In genomic region chr12:51533799-51534198, GRCh38 we compare ENCODE assay signal across 11 cellular contexts. TPM values are rescaled to one million over a fixed set of nuclear protein-coding genes. Genes with fewer than 3 reads are reported as not detected.
DNase-seq lines count a peak whose midpoint lies in the region; ATAC-seq and TF ChIP-seq lines count a peak whose summit lies in the region.
"Had no signal": no experiment of that assay in that cellular context is flagged by ENCODE, and none has a peak within 500 bp of the region (broad histone marks: within the 10 kb centered on the region; RNA-seq: fewer than 3 reads in every experiment).

No MANE protein-coding gene starts in this region.

- no peak overlapping the region for H3K9ac ChIP-seq in PC-3 (ENCODE audit: low read length)

- H3K27ac Mint-ChIP-seq in GM23338 = no peak overlapping the region
- no peak overlapping the region for H3K27ac Mint-ChIP-seq in activated CD8-positive, alpha-beta memory T cell treated with anti-CD3 and anti-CD28 coated beads, Interleukin-2, amount 10 ng/mL, durations not matched to agents 7 days and 5 days
- H3K27ac Mint-ChIP-seq: CD4-positive, CD25-positive, alpha-beta regulatory T cell; stimulated activated naive CD8-positive, alpha-beta T cell treated with anti-CD3 and anti-CD28 coated beads, Interleukin-15, Interleukin-2, amounts not matched to agents 100 ng/mL and 50 ng/mL, for 24 hours had no signal

- H3K27me3 ChIP-seq in A673 (replicated peaks; ENCODE audit: insufficient read depth, low read depth, low read length, poor library complexity) (peaks cover 2% of the 10 kb centered on the region), GM23338 (ENCODE audit: insufficient read depth) (no peaks in the 10 kb centered on the region), PC-3 (ENCODE audit: low read length) (no peaks in the 10 kb centered on the region)

- peak; percentile 11 for DNase-seq in A673 (ENCODE audit: low spot score)
- peak; percentile 54 for DNase-seq in GM23338 (ENCODE audit: low spot score)
- peak; percentile 29 for DNase-seq in PC-3
- peak; percentile 19 for DNase-seq in fibroblast of the aortic adventitia (ENCODE audit: low read depth)
- no peak for DNase-seq in activated CD8-positive, alpha-beta memory T cell treated with anti-CD3 and anti-CD28 coated beads, Interleukin-2, amount 10 ng/mL, durations not matched to agents 7 days and 5 days
- DNase-seq in central memory CD4-positive, alpha-beta T cell = no peak
- DNase-seq: activated naive CD4-positive, alpha-beta T cell treated with anti-CD3 and anti-CD28 coated beads, Interleukin-2, amount 50 U/mL, for 16 hours; CD4-positive, CD25-positive, alpha-beta regulatory T cell had no signal

- CTCF ChIA-PET in A673 (lab: Charles Lee) = interaction anchor here (0.5 to 1.7 kb wide), 5 partner anchors 22 to 341 kb away, joined by 3 to 12 read pairs (median 4); no protein-coding TSS in a partner anchor
- CTCF ChIA-PET in PC-3 (lab: Charles Lee) = interaction anchor here (0.6 to 0.9 kb wide), 3 partner anchors 142 to 290 kb away, joined by 3 to 6 read pairs (median 5); no protein-coding TSS in a partner anchor
- CTCF ChIA-PET in activated CD8-positive, alpha-beta memory T cell treated with anti-CD3 and anti-CD28 coated beads, Interleukin-2, amount 10 ng/mL, durations not matched to agents 7 days and 5 days (lab: Charles Lee) = interaction anchor here (0.7 to 4.8 kb wide), 3 partner anchors 15 to 112 kb away, joined by 3 to 136 read pairs (median 4); partner anchors contain the start of gene SLC4A8

- H3K36me3 ChIP-seq in A673 (ENCODE audit: insufficient read depth, low read length, poor library complexity, severe bottlenecking) (no peaks in the 10 kb centered on the region), GM23338 (ENCODE audit: insufficient read depth) (no peaks in the 10 kb centered on the region; the same call in 1 of the 2 replicates), PC-3 (ENCODE audit: low read depth, low read length) (no peaks in the 10 kb centered on the region)

- H3K9me2 ChIP-seq in GM23338 (ENCODE audit: insufficient read depth) = no peaks in the 10 kb centered on the region
- no peaks in the 10 kb centered on the region for H3K9me2 ChIP-seq in PC-3 (replicated peaks; ENCODE audit: low read length)

- H3K27ac ChIP-seq in A673 (ENCODE audit: low read depth, low read length, poor library complexity, severe bottlenecking) (no peak overlapping the region), GM23338 (ENCODE audit: low read depth) (no peak overlapping the region), PC-3 (ENCODE audit: low read length) (no peak overlapping the region)

- TF ChIP-seq CTCF in A673 (conservative IDR thresholded peaks at IDR 0.05; ENCODE audit: low read depth, low read length) = peak; percentile 31; the same call in 1 of the 2 replicates
- TF ChIP-seq CTCF in GM23338 (conservative IDR thresholded peaks at IDR 0.05; ENCODE audit: low read depth in 2 of 2) = peak; percentile 55 to 60
- TF ChIP-seq CTCF in PC-3 (conservative IDR thresholded peaks at IDR 0.05; ENCODE audit: low read depth, low read length) = peak; percentile 44; the same call in 1 of the 2 replicates
- TF ChIP-seq CTCF in fibroblast of the aortic adventitia (IDR thresholded peaks at IDR 0.05; ENCODE audit: insufficient read depth, low read length) = no peak

- H2AFZ ChIP-seq in GM23338 (no peak overlapping the region), PC-3 (ENCODE audit: low read length) (peak overlapping the region; percentile 9; the same call in 1 of the 2 replicates)

- H3K4me2 ChIP-seq in GM23338 (no peak overlapping the region), PC-3 (ENCODE audit: low read length) (peak overlapping the region; percentile 78; the same call in 1 of the 2 replicates)

- H3K9me3 ChIP-seq in A673 (ENCODE audit: low read depth, low read length, poor library complexity, severe bottlenecking) = no peaks in the 10 kb centered on the region
- no peaks in the 10 kb centered on the region for H3K9me3 ChIP-seq in PC-3 (ENCODE audit: low read length)

- H3F3A ChIP-seq in GM23338 (replicated peaks; ENCODE audit: low read depth) (0 out of 2 replicates have a peak, but pooled peaks cover 3% of the 10 kb centered on the region), PC-3 (ENCODE audit: low read length, unreplicated experiment) (no peaks in the 10 kb centered on the region)

- BruUV-seq in A673 (replicated peaks; lab: Mats Ljungman, UMichigan) = no TSS peak
- BruUV-seq in PC-3 (replicated peaks; lab: Mats Ljungman, UMichigan) = no TSS peak

- no peaks in the 10 kb centered on the region for H3K36me3 Mint-ChIP-seq in GM23338 (ENCODE audit: low read depth)
- H3K36me3 Mint-ChIP-seq in activated CD8-positive, alpha-beta memory T cell treated with anti-CD3 and anti-CD28 coated beads, Interleukin-2, amount 10 ng/mL, durations not matched to agents 7 days and 5 days = no peaks in the 10 kb centered on the region
- H3K36me3 Mint-ChIP-seq: CD4-positive, CD25-positive, alpha-beta regulatory T cell had no signal

- H4K20me1 ChIP-seq in GM23338 (replicated peaks; ENCODE audit: insufficient read depth) (no peaks in the 10 kb centered on the region), PC-3 (ENCODE audit: low read length) (no peaks in the 10 kb centered on the region)

- peaks cover 10% of the 10 kb centered on the region for H3K27me3 Mint-ChIP-seq in GM23338 (ENCODE audit: insufficient read depth, low read depth, poor library complexity)
- peaks cover 34% of the 10 kb centered on the region for H3K27me3 Mint-ChIP-seq in activated CD8-positive, alpha-beta memory T cell treated with anti-CD3 and anti-CD28 coated beads, Interleukin-2, amount 10 ng/mL, durations not matched to agents 7 days and 5 days

- ATAC-seq in GM23338 (no peak; the same call in 2 of the 3 replicates), PC-3 (no peak), HG03135 (IDR thresholded peaks at IDR 0.05; ENCODE audit: unreplicated experiment) (no peak), GM21717 (IDR thresholded peaks at IDR 0.05; ENCODE audit: unreplicated experiment) (no peak)
- ATAC-seq in activated CD8-positive, alpha-beta memory T cell treated with anti-CD3 and anti-CD28 coated beads, Interleukin-2, amount 10 ng/mL, durations not matched to agents 7 days and 5 days = no peak

- no peaks in the 10 kb centered on the region for H3K9me3 Mint-ChIP-seq in GM23338
- no peaks in the 10 kb centered on the region for H3K9me3 Mint-ChIP-seq in activated CD8-positive, alpha-beta memory T cell treated with anti-CD3 and anti-CD28 coated beads, Interleukin-2, amount 10 ng/mL, durations not matched to agents 7 days and 5 days (ENCODE audit: low read depth)
- H3K9me3 Mint-ChIP-seq: CD4-positive, CD25-positive, alpha-beta regulatory T cell; stimulated activated naive CD8-positive, alpha-beta T cell treated with anti-CD3 and anti-CD28 coated beads, Interleukin-15, Interleukin-2, amounts not matched to agents 100 ng/mL and 50 ng/mL, for 24 hours had no signal

- POLR2A ChIA-PET in A673 (lab: Charles Lee; ENCODE audit: low non-redundant PET) = no interaction called here
- POLR2A ChIA-PET in PC-3 (lab: Charles Lee; ENCODE audit: unreplicated experiment) = no interaction called here

- H3K4me1 ChIP-seq in A673 (ENCODE audit: insufficient read depth, low read length, poor library complexity, severe bottlenecking) (no peaks in the 10 kb centered on the region), GM23338 (ENCODE audit: insufficient read depth) (peaks cover 15% of the 10 kb centered on the region), PC-3 (ENCODE audit: insufficient read depth, low read length) (peaks cover 35% of the 10 kb centered on the region)

- H3K4me3 ChIP-seq in A673 (ENCODE audit: low read depth, low read length, poor library complexity, severe bottlenecking) (no peak overlapping the region), GM23338 (no peak overlapping the region), PC-3 (ENCODE audit: low read length) (no peak overlapping the region), fibroblast of the aortic adventitia (ENCODE audit: low read depth, low read length) (no peak overlapping the region)

- intact Hi-C loops in A673 (cut with micrococcal nuclease; ENCODE audit: unreplicated experiment) (loop anchor here (2.0 to 10.0 kb wide), 3 partner anchors 144 to 341 kb away; no protein-coding TSS in a partner anchor), PC-3 (cut with micrococcal nuclease) (loop anchor here (2.0 kb wide), 2 partner anchors 55 to 287 kb away; no protein-coding TSS in a partner anchor)

- H3K79me2 ChIP-seq in GM23338 (replicated peaks; ENCODE audit: insufficient read depth) = no peaks in the 10 kb centered on the region
- no peaks in the 10 kb centered on the region for H3K79me2 ChIP-seq in PC-3 (ENCODE audit: low read length)

- peak overlapping the region; percentile 11; the same call in 1 of the 3 replicates for H3K4me3 Mint-ChIP-seq in GM23338
- H3K4me3 Mint-ChIP-seq in activated CD8-positive, alpha-beta memory T cell treated with anti-CD3 and anti-CD28 coated beads, Interleukin-2, amount 10 ng/mL, durations not matched to agents 7 days and 5 days = no peak overlapping the region
- H3K4me3 Mint-ChIP-seq: CD4-positive, CD25-positive, alpha-beta regulatory T cell; stimulated activated naive CD8-positive, alpha-beta T cell treated with anti-CD3 and anti-CD28 coated beads, Interleukin-15, Interleukin-2, amounts not matched to agents 100 ng/mL and 50 ng/mL, for 24 hours had no signal

- H3K4me1 Mint-ChIP-seq in GM23338 = peaks cover 36% of the 10 kb centered on the region
- H3K4me1 Mint-ChIP-seq in activated CD8-positive, alpha-beta memory T cell treated with anti-CD3 and anti-CD28 coated beads, Interleukin-2, amount 10 ng/mL, durations not matched to agents 7 days and 5 days = peaks cover 7% of the 10 kb centered on the region

TF ChIP-seq in GM23338, 12 proteins besides CTCF, POLR2A, EP300 and RAD21 (continues in another document):
- TF ChIP-seq ZNF114 (CRISPR knock-in tag; IDR thresholded peaks at IDR 0.05) (no peak), JUNB (IDR thresholded peaks at IDR 0.05; ENCODE audit: unreplicated experiment) (no peak), ETS1 (IDR thresholded peaks at IDR 0.05) (no peak)

RNA-seq across cellular contexts. Expression of gene SCN8A, which starts 57.2 kb away (rescaled TPM):
- 5.4 and 5.5 TPM in 2 replicates for total RNA-seq in A673 (2021)
- 10.0 and 23.9 TPM in 2 replicates for total RNA-seq in GM23338 (2014; rRNA removed; shearing (Covaris generic))
- polyA plus RNA-seq in GM23338 (2016; fragmentation: Nextera tagmentation; extraction: Ambion mirVana) = 2.9 and 4.6 TPM in 2 replicates
- total RNA-seq in PC-3 (2014; rRNA removed) = 10.7 and 12.7 TPM in 2 replicates
- total RNA-seq in fibroblast of the aortic adventitia (ENCODE audit: low replicate concordance) = 7.9 and 17.2 TPM in 2 replicates
- 1 to 10 TPM; 1.3 to 2.3 TPM for total RNA-seq in activated CD8-positive, alpha-beta memory T cell treated with anti-CD3 and anti-CD28 coated beads, Interleukin-2, amount 10 ng/mL, durations not matched to agents 7 days and 5 days

Comparison
In these comparisons a context has a peak if more than half of its experiments do, and no peak if none do; other contexts are left out.
1. DNase-seq: peak in A673 (single experiment), GM23338 (single experiment), PC-3 (single experiment) and fibroblast of the aortic adventitia (single experiment); none in activated CD8-positive, alpha-beta memory T cell treated with anti-CD3 and anti-CD28 coated beads, Interleukin-2, amount 10 ng/mL, durations not matched to agents 7 days and 5 days (single experiment) and central memory CD4-positive, alpha-beta T cell (single experiment).